In genomic region chr9:93302586-93303257, GRCh38 we compare ENCODE assay signal across 8 cellular contexts.
A peak's percentile ranks its signal among the peaks of the same experiment; 100 is the strongest.
DNase-seq lines count a peak whose midpoint lies in the region; ATAC-seq lines count a peak whose summit lies in the region.

No MANE protein-coding gene starts in this region.

- no peaks in the 10 kb centered on the region for H3K9me3 ChIP-seq in right cardiac atrium (ENCODE audit: control insufficient read depth, low read length)

- peak; percentile 22 to 23 for ATAC-seq in right cardiac atrium
- ATAC-seq in GM21526 (IDR thresholded peaks at IDR 0.05; ENCODE audit: low FRiP score, unreplicated experiment): no peak
- ATAC-seq in HG02970 (IDR thresholded peaks at IDR 0.05; ENCODE audit: low FRiP score, unreplicated experiment): no peak

- peaks cover 1% of the 10 kb centered on the region for H3K4me1 ChIP-seq in right cardiac atrium (ENCODE audit: control insufficient read depth, insufficient read depth, low read length)

- WGBS in right cardiac atrium: 84% methylated on average over 6 of the region's 6 CpGs

- no peak overlapping the region for H3K4me3 ChIP-seq in right cardiac atrium (ENCODE audit: low read length)

- H3K27ac ChIP-seq in right cardiac atrium (ENCODE audit: low read length): no peak overlapping the region

- intact Hi-C loops in right cardiac atrium (cut with DNase I): loop anchor here (2.0 to 10.0 kb wide), 4 partner anchors 140 to 198 kb away; no protein-coding TSS in a partner anchor

- no peaks in the 10 kb centered on the region for H3K27me3 ChIP-seq in right cardiac atrium (ENCODE audit: control insufficient read depth, insufficient read depth)

- DNase-seq in DMS114 treated with DMSO at 0.1 percent for 48 hours (lab: John Stamatoyannopoulos, UW; ENCODE audit: unreplicated experiment) (peak; percentile 4), Kasumi-1 (lab: John Stamatoyannopoulos, UW) (peak; percentile 50 to 55), SW 1271 (lab: John Stamatoyannopoulos, UW) (peak; percentile 35 to 38), amniotic stem cell (lab: John Stamatoyannopoulos, UW) (peak; percentile 15), right cardiac atrium (peak; percentile 52 to 80 (median 77))
- DNase-seq in stimulated activated CD4-positive, alpha-beta T cell treated with anti-CD3 and anti-CD28 coated beads, Interleukin-1b, Interleukin-23, amount 100 ng/mL, for 1 hour (ENCODE audit: low read depth in 2 of 2): peak; percentile 21 to 32

Comparison
In these comparisons a context has a peak if more than half of its experiments do, and no peak if none do; other contexts are left out.
1. DNase-seq: peak in every context shown above with its lines; median percentile 77 in right cardiac atrium; 52 in Kasumi-1; 36 in SW 1271; 26 in stimulated activated CD4-positive, alpha-beta T cell treated with anti-CD3 and anti-CD28 coated beads, Interleukin-1b, Interleukin-23, amount 100 ng/mL, for 1 hour; 15 in amniotic stem cell; 4 in DMS114 treated with DMSO at 0.1 percent for 48 hours.
2. ATAC-seq: peak in right cardiac atrium (2 of 2); none in GM21526 (single experiment) and HG02970 (single experiment).